In the genomic region with DNA sequence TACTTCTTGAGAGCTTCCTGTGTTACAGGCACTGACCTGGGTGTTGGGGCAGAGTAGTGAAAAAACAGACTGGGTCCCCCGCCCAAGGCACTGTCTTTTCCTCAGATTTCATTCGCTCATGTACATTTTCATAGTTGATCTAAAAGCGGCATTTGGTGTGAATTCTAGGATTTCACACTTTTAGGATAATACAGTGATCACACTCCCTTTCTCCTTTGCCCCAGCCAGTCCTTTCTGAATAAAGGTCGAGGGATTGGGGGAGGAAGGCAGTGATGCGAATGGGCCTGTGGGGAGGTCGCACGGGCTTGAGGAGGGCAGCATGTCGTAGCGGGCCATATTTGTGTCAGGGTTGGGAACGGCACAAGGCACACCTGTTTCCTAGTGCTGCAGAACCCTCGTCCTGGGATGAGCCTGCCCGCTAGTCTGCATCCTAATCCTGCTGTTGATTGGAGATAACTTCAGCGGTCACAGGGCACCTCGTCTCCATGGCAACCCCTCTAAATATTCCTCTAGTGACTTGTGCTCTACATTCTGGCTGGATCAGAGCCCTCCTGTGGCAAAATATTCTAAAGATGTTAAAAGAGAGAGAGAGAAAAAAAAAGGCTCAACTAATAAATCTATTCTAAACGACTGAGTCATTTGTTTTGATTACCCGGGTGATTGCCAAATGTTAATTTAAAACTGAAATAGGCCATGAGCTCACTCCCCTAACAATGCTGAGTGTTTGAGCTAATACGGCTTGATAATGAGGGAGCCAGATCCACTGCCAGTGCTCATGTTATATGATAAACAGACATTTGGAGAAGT, we compare ENCODE assay signal across 2 cellular contexts.
TF ChIP-seq lines count a peak whose summit lies in the region.

No MANE protein-coding gene starts in this region.

TF ChIP-seq in GM23338, 12 proteins besides CTCF, POLR2A, EP300 and RAD21 (continues in another document):
- TF ChIP-seq, protein P1, sequence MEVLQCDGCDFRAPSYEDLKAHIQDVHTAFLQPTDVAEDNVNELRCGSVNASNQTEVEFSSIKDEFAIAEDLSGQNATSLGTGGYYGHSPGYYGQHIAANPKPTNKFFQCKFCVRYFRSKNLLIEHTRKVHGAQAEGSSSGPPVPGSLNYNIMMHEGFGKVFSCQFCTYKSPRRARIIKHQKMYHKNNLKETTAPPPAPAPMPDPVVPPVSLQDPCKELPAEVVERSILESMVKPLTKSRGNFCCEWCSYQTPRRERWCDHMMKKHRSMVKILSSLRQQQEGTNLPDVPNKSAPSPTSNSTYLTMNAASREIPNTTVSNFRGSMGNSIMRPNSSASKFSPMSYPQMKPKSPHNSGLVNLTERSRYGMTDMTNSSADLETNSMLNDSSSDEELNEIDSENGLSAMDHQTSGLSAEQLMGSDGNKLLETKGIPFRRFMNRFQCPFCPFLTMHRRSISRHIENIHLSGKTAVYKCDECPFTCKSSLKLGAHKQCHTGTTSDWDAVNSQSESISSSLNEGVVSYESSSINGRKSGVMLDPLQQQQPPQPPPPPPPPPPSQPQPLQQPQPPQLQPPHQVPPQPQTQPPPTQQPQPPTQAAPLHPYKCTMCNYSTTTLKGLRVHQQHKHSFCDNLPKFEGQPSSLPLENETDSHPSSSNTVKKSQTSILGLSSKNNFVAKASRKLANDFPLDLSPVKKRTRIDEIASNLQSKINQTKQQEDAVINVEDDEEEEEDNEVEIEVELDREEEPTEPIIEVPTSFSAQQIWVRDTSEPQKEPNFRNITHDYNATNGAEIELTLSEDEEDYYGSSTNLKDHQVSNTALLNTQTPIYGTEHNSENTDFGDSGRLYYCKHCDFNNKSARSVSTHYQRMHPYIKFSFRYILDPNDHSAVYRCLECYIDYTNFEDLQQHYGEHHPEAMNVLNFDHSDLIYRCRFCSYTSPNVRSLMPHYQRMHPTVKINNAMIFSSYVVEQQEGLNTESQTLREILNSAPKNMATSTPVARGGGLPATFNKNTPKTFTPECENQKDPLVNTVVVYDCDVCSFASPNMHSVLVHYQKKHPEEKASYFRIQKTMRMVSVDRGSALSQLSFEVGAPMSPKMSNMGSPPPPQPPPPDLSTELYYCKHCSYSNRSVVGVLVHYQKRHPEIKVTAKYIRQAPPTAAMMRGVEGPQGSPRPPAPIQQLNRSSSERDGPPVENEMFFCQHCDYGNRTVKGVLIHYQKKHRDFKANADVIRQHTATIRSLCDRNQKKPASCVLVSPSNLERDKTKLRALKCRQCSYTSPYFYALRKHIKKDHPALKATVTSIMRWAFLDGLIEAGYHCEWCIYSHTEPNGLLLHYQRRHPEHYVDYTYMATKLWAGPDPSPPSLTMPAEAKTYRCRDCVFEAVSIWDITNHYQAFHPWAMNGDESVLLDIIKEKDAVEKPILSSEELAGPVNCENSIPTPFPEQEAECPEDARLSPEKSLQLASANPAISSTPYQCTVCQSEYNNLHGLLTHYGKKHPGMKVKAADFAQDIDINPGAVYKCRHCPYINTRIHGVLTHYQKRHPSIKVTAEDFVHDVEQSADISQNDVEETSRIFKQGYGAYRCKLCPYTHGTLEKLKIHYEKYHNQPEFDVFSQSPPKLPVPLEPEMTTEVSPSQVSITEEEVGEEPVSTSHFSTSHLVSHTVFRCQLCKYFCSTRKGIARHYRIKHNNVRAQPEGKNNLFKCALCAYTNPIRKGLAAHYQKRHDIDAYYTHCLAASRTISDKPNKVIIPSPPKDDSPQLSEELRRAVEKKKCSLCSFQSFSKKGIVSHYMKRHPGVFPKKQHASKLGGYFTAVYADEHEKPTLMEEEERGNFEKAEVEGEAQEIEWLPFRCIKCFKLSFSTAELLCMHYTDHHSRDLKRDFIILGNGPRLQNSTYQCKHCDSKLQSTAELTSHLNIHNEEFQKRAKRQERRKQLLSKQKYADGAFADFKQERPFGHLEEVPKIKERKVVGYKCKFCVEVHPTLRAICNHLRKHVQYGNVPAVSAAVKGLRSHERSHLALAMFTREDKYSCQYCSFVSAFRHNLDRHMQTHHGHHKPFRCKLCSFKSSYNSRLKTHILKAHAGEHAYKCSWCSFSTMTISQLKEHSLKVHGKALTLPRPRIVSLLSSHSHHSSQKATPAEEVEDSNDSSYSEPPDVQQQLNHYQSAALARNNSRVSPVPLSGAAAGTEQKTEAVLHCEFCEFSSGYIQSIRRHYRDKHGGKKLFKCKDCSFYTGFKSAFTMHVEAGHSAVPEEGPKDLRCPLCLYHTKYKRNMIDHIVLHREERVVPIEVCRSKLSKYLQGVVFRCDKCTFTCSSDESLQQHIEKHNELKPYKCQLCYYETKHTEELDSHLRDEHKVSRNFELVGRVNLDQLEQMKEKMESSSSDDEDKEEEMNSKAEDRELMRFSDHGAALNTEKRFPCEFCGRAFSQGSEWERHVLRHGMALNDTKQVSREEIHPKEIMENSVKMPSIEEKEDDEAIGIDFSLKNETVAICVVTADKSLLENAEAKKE (CRISPR knock-in tag; IDR thresholded peaks at IDR 0.05) = no peak
- no peak for TF ChIP-seq POLR2AphosphoS5 (IDR thresholded peaks at IDR 0.05; ENCODE audit: low read depth)
- no peak for TF ChIP-seq EZH2phosphoT487 (IDR thresholded peaks at IDR 0.05; ENCODE audit: unreplicated experiment)
- no peak for TF ChIP-seq ZNF114 (CRISPR knock-in tag; IDR thresholded peaks at IDR 0.05)
- no peak for TF ChIP-seq EZH2 (IDR thresholded peaks at IDR 0.05; ENCODE audit: low read depth, unreplicated experiment)
- no peak for TF ChIP-seq NANOG (IDR thresholded peaks at IDR 0.05; ENCODE audit: borderline replicate concordance)
- no peak for TF ChIP-seq STAT1 (IDR thresholded peaks at IDR 0.05; ENCODE audit: unreplicated experiment)
- no peak for TF ChIP-seq JUNB (IDR thresholded peaks at IDR 0.05; ENCODE audit: unreplicated experiment)
- TF ChIP-seq, protein P2, sequence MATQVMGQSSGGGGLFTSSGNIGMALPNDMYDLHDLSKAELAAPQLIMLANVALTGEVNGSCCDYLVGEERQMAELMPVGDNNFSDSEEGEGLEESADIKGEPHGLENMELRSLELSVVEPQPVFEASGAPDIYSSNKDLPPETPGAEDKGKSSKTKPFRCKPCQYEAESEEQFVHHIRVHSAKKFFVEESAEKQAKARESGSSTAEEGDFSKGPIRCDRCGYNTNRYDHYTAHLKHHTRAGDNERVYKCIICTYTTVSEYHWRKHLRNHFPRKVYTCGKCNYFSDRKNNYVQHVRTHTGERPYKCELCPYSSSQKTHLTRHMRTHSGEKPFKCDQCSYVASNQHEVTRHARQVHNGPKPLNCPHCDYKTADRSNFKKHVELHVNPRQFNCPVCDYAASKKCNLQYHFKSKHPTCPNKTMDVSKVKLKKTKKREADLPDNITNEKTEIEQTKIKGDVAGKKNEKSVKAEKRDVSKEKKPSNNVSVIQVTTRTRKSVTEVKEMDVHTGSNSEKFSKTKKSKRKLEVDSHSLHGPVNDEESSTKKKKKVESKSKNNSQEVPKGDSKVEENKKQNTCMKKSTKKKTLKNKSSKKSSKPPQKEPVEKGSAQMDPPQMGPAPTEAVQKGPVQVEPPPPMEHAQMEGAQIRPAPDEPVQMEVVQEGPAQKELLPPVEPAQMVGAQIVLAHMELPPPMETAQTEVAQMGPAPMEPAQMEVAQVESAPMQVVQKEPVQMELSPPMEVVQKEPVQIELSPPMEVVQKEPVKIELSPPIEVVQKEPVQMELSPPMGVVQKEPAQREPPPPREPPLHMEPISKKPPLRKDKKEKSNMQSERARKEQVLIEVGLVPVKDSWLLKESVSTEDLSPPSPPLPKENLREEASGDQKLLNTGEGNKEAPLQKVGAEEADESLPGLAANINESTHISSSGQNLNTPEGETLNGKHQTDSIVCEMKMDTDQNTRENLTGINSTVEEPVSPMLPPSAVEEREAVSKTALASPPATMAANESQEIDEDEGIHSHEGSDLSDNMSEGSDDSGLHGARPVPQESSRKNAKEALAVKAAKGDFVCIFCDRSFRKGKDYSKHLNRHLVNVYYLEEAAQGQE (IDR thresholded peaks at IDR 0.05; ENCODE audit: unreplicated experiment) = no peak
- no peak for TF ChIP-seq CREB1 (CRISPR knock-in tag; IDR thresholded peaks at IDR 0.05; ENCODE audit: low read depth)

TF ChIP-seq in SK-N-SH, 30 proteins besides CTCF, POLR2A, EP300 and RAD21 (continued from another document):
- no peak for TF ChIP-seq NRF1 (IDR thresholded peaks at IDR 0.05; ENCODE audit: low read depth, low read length)
- TF ChIP-seq TCF12 (IDR thresholded peaks at IDR 0.05) = peak; percentile 81
- TF ChIP-seq MEF2A (IDR thresholded peaks at IDR 0.05; ENCODE audit: borderline replicate concordance, low read depth) = peak; percentile 89
- TF ChIP-seq, protein P3, sequence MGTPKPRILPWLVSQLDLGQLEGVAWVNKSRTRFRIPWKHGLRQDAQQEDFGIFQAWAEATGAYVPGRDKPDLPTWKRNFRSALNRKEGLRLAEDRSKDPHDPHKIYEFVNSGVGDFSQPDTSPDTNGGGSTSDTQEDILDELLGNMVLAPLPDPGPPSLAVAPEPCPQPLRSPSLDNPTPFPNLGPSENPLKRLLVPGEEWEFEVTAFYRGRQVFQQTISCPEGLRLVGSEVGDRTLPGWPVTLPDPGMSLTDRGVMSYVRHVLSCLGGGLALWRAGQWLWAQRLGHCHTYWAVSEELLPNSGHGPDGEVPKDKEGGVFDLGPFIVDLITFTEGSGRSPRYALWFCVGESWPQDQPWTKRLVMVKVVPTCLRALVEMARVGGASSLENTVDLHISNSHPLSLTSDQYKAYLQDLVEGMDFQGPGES (IDR thresholded peaks at IDR 0.05; ENCODE audit: low read depth, low read length) = no peak
- TF ChIP-seq RXRA (IDR thresholded peaks at IDR 0.05; ENCODE audit: borderline replicate concordance, low read depth) = 0 out of 2 replicates have a peak, but pooled peaks have one; percentile 7
- TF ChIP-seq, protein P4, sequence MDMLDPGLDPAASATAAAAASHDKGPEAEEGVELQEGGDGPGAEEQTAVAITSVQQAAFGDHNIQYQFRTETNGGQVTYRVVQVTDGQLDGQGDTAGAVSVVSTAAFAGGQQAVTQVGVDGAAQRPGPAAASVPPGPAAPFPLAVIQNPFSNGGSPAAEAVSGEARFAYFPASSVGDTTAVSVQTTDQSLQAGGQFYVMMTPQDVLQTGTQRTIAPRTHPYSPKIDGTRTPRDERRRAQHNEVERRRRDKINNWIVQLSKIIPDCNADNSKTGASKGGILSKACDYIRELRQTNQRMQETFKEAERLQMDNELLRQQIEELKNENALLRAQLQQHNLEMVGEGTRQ (IDR thresholded peaks at IDR 0.05; ENCODE audit: borderline replicate concordance, low read depth, low read length) = no peak
- peak; percentile 54 for TF ChIP-seq JUND (IDR thresholded peaks at IDR 0.05)
- 0 out of 2 replicates have a peak, but pooled peaks have one; percentile 37 for TF ChIP-seq FOXM1 (IDR thresholded peaks at IDR 0.05; ENCODE audit: low read depth)
- TF ChIP-seq SMC3 (IDR thresholded peaks at IDR 0.05; ENCODE audit: low read depth, low read length) = no peak; the same call in 1 of the 2 replicates
- peak; percentile 39; the same call in 1 of the 2 replicates for TF ChIP-seq POLR2AphosphoS5 (IDR thresholded peaks at IDR 0.05; ENCODE audit: low read depth, low read length)
- no peak for TF ChIP-seq FOXJ3 (CRISPR knock-in tag; IDR thresholded peaks at IDR 0.05)
- peak; percentile 71 for TF ChIP-seq NFIC (IDR thresholded peaks at IDR 0.05; ENCODE audit: borderline replicate concordance)
- peak; percentile 75 for TF ChIP-seq GATA2 (CRISPR knock-in tag; IDR thresholded peaks at IDR 0.05)
